8 cellular contexts compared by ENCODE assay signal in the genomic region with DNA sequence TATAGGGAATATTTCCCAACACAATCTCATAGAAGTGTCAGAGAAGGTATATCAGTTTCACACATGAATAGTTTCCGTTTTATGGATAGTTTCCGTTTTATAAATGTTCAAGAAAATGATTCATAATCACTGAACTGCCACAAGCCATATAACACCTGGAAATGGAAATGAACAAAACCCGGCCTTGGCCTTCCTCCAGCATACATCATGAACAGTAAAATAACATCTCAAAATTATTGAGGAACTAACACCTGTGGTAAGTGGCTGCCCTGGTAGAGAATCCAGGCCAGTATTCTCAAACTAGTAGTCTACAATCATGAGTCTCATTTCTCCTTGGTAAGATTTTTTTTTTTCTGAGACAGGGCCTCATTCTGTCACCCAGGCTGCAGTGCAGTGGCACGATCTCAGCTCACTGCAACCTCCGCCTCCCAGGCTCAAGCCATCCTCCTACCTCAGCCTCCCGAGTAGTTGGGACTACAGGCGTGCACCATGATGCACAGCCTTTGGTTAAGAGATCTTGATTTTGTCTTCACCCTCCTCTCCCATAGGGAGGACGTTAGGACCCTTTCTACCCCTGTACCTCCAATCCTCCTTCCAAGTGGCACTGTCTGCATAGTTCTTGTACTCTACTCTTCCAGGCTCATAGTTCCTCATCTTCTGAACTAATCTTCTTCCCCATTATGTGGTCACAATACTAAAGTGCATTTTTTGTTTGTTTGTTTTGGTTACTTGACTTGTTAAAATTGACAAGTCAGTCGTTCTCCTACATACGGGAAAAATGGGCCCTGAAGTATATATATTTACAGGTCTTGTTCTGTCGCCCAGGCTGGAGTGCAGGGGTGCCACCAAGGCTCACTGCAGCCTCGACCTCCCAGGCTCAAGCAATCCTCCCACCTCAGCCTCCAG. TPM values are rescaled to one million over a fixed set of nuclear protein-coding genes. Genes with fewer than 3 reads are reported as not detected.
DNase-seq lines count a peak whose midpoint lies in the region; ATAC-seq, FAIRE-seq and TF ChIP-seq lines count a peak whose summit lies in the region.

No MANE protein-coding gene starts in this region.

- H3K4me2 ChIP-seq in A549 (peak overlapping the region; percentile 81), hepatocyte (peak overlapping the region; percentile 77)

- DNase-seq in A549 (ENCODE audit: low read depth in 1 of 2, low spot score in 1 of 2) (no peak), WERI-Rb-1 (no peak), hepatocyte (ENCODE audit: low spot score) (no peak), DMS114 treated with DMSO at 0.1 percent for 48 hours (lab: John Stamatoyannopoulos, UW; ENCODE audit: unreplicated experiment) (no peak), NCI-H187 (lab: John Stamatoyannopoulos, UW) (no peak)
- DNase-seq in stimulated activated CD4-positive, alpha-beta T cell treated with anti-CD3 and anti-CD28 coated beads, Interleukin-4, amount 100 ng/mL, for 1 hour: peak; percentile 10

- H3K36me3 ChIP-seq in WERI-Rb-1 (no peaks in the 10 kb centered on the region), hepatocyte (replicated peaks; ENCODE audit: insufficient read depth, low read depth) (no peaks in the 10 kb centered on the region)

- CTCF ChIA-PET in A549 (lab: Yijun Ruan, JAX): interaction anchor here (2.2 to 3.2 kb wide), 3 partner anchors 15 to 22 kb away, joined by 6 to 22 read pairs (median 16); partner anchors contain the start of gene RGS9

- 81% methylated on average over 12 of the region's 12 CpGs for WGBS in A549 (ENCODE audit: missing lambda C conversion rate)
- whole genome bisulfite sequencing in hepatocyte (ENCODE audit: low lambda C conversion rate, missing lambda C conversion rate): 92% methylated on average over 12 of the region's 12 CpGs

- no peak for TF ChIP-seq RAD21 in A549 (conservative IDR thresholded peaks at IDR 0.05 in 1 of 2, IDR thresholded peaks at IDR 0.05 in 1 of 2)

- 0 out of 2 replicates have a peak, but pooled peaks have one; percentile 9 for TF ChIP-seq POLR2A in A549 (IDR thresholded peaks at IDR 0.05; ENCODE audit: low read length)

- no peak for TF ChIP-seq CTCF in A549 (IDR thresholded peaks at IDR 0.05)
- TF ChIP-seq CTCF in WERI-Rb-1 (IDR thresholded peaks at IDR 0.05; ENCODE audit: low read depth, low read length): no peak
- TF ChIP-seq CTCF in hepatocyte (IDR thresholded peaks at IDR 0.05; ENCODE audit: poor library complexity): no peak

- no peaks in the 10 kb centered on the region for H3K79me2 ChIP-seq in hepatocyte

- no peak for FAIRE-seq in A549 (lab: Jason Lieb, UNC)

- POLR2A ChIA-PET in A549 (lab: Yijun Ruan, JAX): interaction anchor here (0.6 to 2.5 kb wide), 16 partner anchors 13 to 203 kb away, joined by 3 to 13 read pairs (median 4); partner anchors contain the start of genes GNA13, LRRC37A3 and RGS9

- H3K27me3 ChIP-seq in WERI-Rb-1 (ENCODE audit: insufficient read depth, low read depth, severe bottlenecking) (no peaks in the 10 kb centered on the region), hepatocyte (no peaks in the 10 kb centered on the region)

- H4K20me1 ChIP-seq in hepatocyte (ENCODE audit: insufficient read depth, poor library complexity, severe bottlenecking): no peaks in the 10 kb centered on the region

- no peak for TF ChIP-seq EP300 in A549 (IDR thresholded peaks at IDR 0.05)

- ATAC-seq in A549 (no peak), GM21619 (IDR thresholded peaks at IDR 0.05; ENCODE audit: unreplicated experiment) (peak; percentile 38), HG02970 (IDR thresholded peaks at IDR 0.05; ENCODE audit: low FRiP score, unreplicated experiment) (no peak)

- peak overlapping the region; percentile 97 for H2AFZ ChIP-seq in hepatocyte

- no peaks in the 10 kb centered on the region for H3K9me2 ChIP-seq in hepatocyte (replicated peaks; ENCODE audit: insufficient read depth)

- H3K4me1 ChIP-seq in A549 (peaks cover 19% of the 10 kb centered on the region), hepatocyte (ENCODE audit: insufficient read depth) (peaks cover 9% of the 10 kb centered on the region)

- H3K4me3 ChIP-seq in A549 (peak overlapping the region; percentile 53), WERI-Rb-1 (ENCODE audit: low read depth, low read length) (peak overlapping the region; percentile 70), hepatocyte (peak overlapping the region; percentile 71)

- peak overlapping the region; percentile 77 to 93 for H3K27ac ChIP-seq in A549
- peak overlapping the region; percentile 85 for H3K27ac ChIP-seq in WERI-Rb-1
- H3K27ac ChIP-seq in hepatocyte: peak overlapping the region; percentile 93

- H3K9me3 ChIP-seq in A549 (no peaks in the 10 kb centered on the region), WERI-Rb-1 (ENCODE audit: severe bottlenecking) (no peaks in the 10 kb centered on the region), hepatocyte (ENCODE audit: low read depth) (no peaks in the 10 kb centered on the region)

TF ChIP-seq in A549, 52 proteins besides CTCF, POLR2A, EP300 and RAD21:
- TF ChIP-seq MYC (IDR thresholded peaks at IDR 0.05; ENCODE audit: borderline replicate concordance, low read length): no peak
- TF ChIP-seq, protein P1, sequence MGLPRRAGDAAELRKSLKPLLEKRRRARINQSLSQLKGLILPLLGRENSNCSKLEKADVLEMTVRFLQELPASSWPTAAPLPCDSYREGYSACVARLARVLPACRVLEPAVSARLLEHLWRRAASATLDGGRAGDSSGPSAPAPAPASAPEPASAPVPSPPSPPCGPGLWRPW (IDR thresholded peaks at IDR 0.05): no peak
- no peak for TF ChIP-seq POLR2AphosphoS2 (conservative IDR thresholded peaks at IDR 0.05; ENCODE audit: low read length)
- TF ChIP-seq HOXA7 (CRISPR knock-in tag; IDR thresholded peaks at IDR 0.05): no peak
- TF ChIP-seq, protein P2, sequence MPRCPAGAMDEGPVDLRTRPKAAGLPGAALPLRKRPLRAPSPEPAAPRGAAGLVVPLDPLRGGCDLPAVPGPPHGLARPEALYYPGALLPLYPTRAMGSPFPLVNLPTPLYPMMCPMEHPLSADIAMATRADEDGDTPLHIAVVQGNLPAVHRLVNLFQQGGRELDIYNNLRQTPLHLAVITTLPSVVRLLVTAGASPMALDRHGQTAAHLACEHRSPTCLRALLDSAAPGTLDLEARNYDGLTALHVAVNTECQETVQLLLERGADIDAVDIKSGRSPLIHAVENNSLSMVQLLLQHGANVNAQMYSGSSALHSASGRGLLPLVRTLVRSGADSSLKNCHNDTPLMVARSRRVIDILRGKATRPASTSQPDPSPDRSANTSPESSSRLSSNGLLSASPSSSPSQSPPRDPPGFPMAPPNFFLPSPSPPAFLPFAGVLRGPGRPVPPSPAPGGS (IDR thresholded peaks at IDR 0.05): no peak
- no peak for TF ChIP-seq RARB (CRISPR knock-in tag; IDR thresholded peaks at IDR 0.05)
- TF ChIP-seq CHD2 (IDR thresholded peaks at IDR 0.05; ENCODE audit: low read length, partially characterized antibody): no peak
- TF ChIP-seq HOXB13 (CRISPR knock-in tag; IDR thresholded peaks at IDR 0.05; ENCODE audit: low read depth): no peak
- TF ChIP-seq, protein P3, sequence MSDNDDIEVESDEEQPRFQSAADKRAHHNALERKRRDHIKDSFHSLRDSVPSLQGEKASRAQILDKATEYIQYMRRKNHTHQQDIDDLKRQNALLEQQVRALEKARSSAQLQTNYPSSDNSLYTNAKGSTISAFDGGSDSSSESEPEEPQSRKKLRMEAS (IDR thresholded peaks at IDR 0.05): no peak
- TF ChIP-seq CEBPB (IDR thresholded peaks at IDR 0.05): no peak
- no peak for TF ChIP-seq TFCP2L1 (CRISPR knock-in tag; IDR thresholded peaks at IDR 0.05)
- no peak for TF ChIP-seq BHLHE40 (IDR thresholded peaks at IDR 0.05; ENCODE audit: low read depth, low read length)
- no peak for TF ChIP-seq RCOR1 (IDR thresholded peaks at IDR 0.05; ENCODE audit: low read depth, low read length)

RNA-seq across cellular contexts. Expression of gene RGS9, which starts 15.0 kb away (rescaled TPM):
- polyA plus RNA-seq in A549 (2011; rRNA removed) (11.2 and 14.3 TPM in 2 replicates), A549 (2017; fragmentation: RNase III; extraction: RNeasy Plus Mini Kit Qiagen cat#74134 plus additional on column Dnase treatment) (6.9 to 8.2 TPM (median 7.0 TPM) in 3 replicates), hepatocyte (3.3 and 6.0 TPM in 2 replicates)
- polyA plus RNA-seq in A549 (2012; cell fraction: cytosol; rRNA removed): 5.5 and 6.1 TPM in 2 replicates
- polyA plus RNA-seq in A549 (2012; cell fraction: nucleus; rRNA removed): 1.5 and 2.3 TPM in 2 replicates
- 7.6 and 8.6 TPM in 2 replicates for polyA minus RNA-seq in A549 (2011; rRNA and poly(A)+ RNA removed)
- 2.9 and 3.1 TPM in 2 replicates for total RNA-seq in hepatocyte
